In genomic region chr1:111795401-111795800, GRCh38 we compare ENCODE assay signal across 31 cellular contexts. TPM values are rescaled to one million over a fixed set of nuclear protein-coding genes. Genes with fewer than 3 reads are reported as not detected.
"Had no signal": no experiment of that assay in that cellular context is flagged by ENCODE, and none has a peak within 500 bp of the region (broad histone marks: within the 10 kb centered on the region; RNA-seq: fewer than 3 reads in every experiment).

No MANE protein-coding gene starts in this region.

- H3K27ac Mint-ChIP-seq: immature natural killer cell; mesothelial cell of epicardium; naive B cell; natural killer cell; nephron progenitor cell; neural progenitor cell; stimulated activated memory B cell treated with anti-CD40 and anti-IgM and Interleukin-4, amounts not matched to agents 10 μg/mL and 1 μg/mL and 100 μg/mL, for 72 hours; stimulated activated naive CD8-positive, alpha-beta T cell treated with anti-CD3 and anti-CD28 coated beads, Interleukin-15, amount 100 ng/mL, for 72 hours; type B pancreatic cell had no signal

- DNase-seq: hypothalamus; immature natural killer cell; kidney; left colon; left lung; lower lobe of right lung; mammary epithelial cell; mesendoderm; naive B cell; natural killer cell; nephron progenitor cell; occipital lobe; psoas muscle; right lobe of liver; stimulated activated CD4-positive, alpha-beta T cell treated with anti-CD3 and anti-CD28 coated beads, Interleukin-1b, Interleukin-23, amount 100 ng/mL, for 48 hours; stimulated activated CD4-positive, alpha-beta T cell treated with anti-CD3 and anti-CD28 coated beads, Interleukin-2, amount 100 ng/mL, for 48 hours; stimulated activated CD4-positive, alpha-beta T cell treated with anti-CD3 and anti-CD28 coated beads, Interleukin-4, amount 100 ng/mL, for 4 hours; stimulated activated CD8-positive, alpha-beta memory T cell treated with anti-CD3 and anti-CD28 coated beads, Interleukin-4, amount 100 ng/mL, for 48 hours; stimulated activated naive CD4-positive, alpha-beta T cell treated with Interleukin-2 at 50 U/mL for 16 hours; stimulated activated naive CD8-positive, alpha-beta T cell treated with anti-CD3 and anti-CD28 coated beads, Interleukin-15, amount 100 ng/mL, for 72 hours; substantia nigra; uterus had no signal

- ATAC-seq: left colon; left lung; lower lobe of right lung; natural killer cell; psoas muscle; right lobe of liver; stimulated activated memory B cell treated with anti-CD40 and anti-IgM and Interleukin-4, amounts not matched to agents 10 μg/mL and 1 μg/mL and 100 μg/mL, for 72 hours; stimulated activated naive CD8-positive, alpha-beta T cell treated with anti-CD3 and anti-CD28 coated beads, Interleukin-15, amount 100 ng/mL, for 72 hours had no signal

- H3K4me1 Mint-ChIP-seq: immature natural killer cell; mesothelial cell of epicardium; natural killer cell; stimulated activated naive CD8-positive, alpha-beta T cell treated with anti-CD3 and anti-CD28 coated beads, Interleukin-15, amount 100 ng/mL, for 72 hours had no signal

- H3K27ac ChIP-seq: left lung, lower lobe of right lung, neural progenitor cell, neutrophil, parathyroid adenoma, psoas muscle, right atrium auricular region, right lobe of liver, tibial nerve, uterus had no signal

- H3K36me3 Mint-ChIP-seq: immature natural killer cell; mesothelial cell of epicardium; naive B cell; natural killer cell; neural progenitor cell; stimulated activated memory B cell treated with anti-CD40 and anti-IgM and Interleukin-4, amounts not matched to agents 10 μg/mL and 1 μg/mL and 100 μg/mL, for 72 hours; type B pancreatic cell had no signal

- H3K4me3 Mint-ChIP-seq: immature natural killer cell; mesothelial cell of epicardium; naive B cell; natural killer cell; nephron progenitor cell; neural progenitor cell; stimulated activated memory B cell treated with anti-CD40 and anti-IgM and Interleukin-4, amounts not matched to agents 10 μg/mL and 1 μg/mL and 100 μg/mL, for 72 hours; stimulated activated naive CD8-positive, alpha-beta T cell treated with anti-CD3 and anti-CD28 coated beads, Interleukin-15, amount 100 ng/mL, for 72 hours; type B pancreatic cell had no signal

- H3K9me3 Mint-ChIP-seq: immature natural killer cell; mesothelial cell of epicardium; natural killer cell; stimulated activated memory B cell treated with anti-CD40 and anti-IgM and Interleukin-4, amounts not matched to agents 10 μg/mL and 1 μg/mL and 100 μg/mL, for 72 hours; type B pancreatic cell had no signal

RNA-seq across cellular contexts. Expression of gene INKA2, which starts 56.2 kb away (rescaled TPM):
- total RNA-seq: smooth muscle cell had no signal
